9 cellular contexts compared by ENCODE assay signal in genomic region chr2:176140130-176140519, GRCh38. TPM values are rescaled to one million over a fixed set of nuclear protein-coding genes. Genes with fewer than 3 reads are reported as not detected.
A peak's percentile ranks its signal among the peaks of the same experiment; 100 is the strongest.
DNase-seq lines count a peak whose midpoint lies in the region; TF ChIP-seq lines count a peak whose summit lies in the region.
"Had no signal": no experiment of that assay in that cellular context is flagged by ENCODE, and none has a peak within 500 bp of the region (broad histone marks: within the 10 kb centered on the region; RNA-seq: fewer than 3 reads in every experiment).

No MANE protein-coding gene starts in this region.

- no peak for TF ChIP-seq CTCF in BJ (IDR thresholded peaks at IDR 0.05; ENCODE audit: insufficient read depth, low read depth, low read length)
- no peak for TF ChIP-seq CTCF in mammary epithelial cell (conservative IDR thresholded peaks at IDR 0.05 in 1 of 2, IDR thresholded peaks at IDR 0.05 in 1 of 2; ENCODE audit: extremely low read depth in 1 of 2, insufficient read depth in 1 of 2, low read depth in 1 of 2, low read length in 2 of 2)
- no peak for TF ChIP-seq CTCF in neural crest cell (conservative IDR thresholded peaks at IDR 0.05)

- peak overlapping the region; percentile 94 for H2AFZ ChIP-seq in mammary epithelial cell (ENCODE audit: low read depth, low read length)

- peaks cover 4% of the 10 kb centered on the region for H3K4me1 Mint-ChIP-seq in neural crest cell

- H3K27me3 ChIP-seq in BJ (ENCODE audit: control insufficient read depth, insufficient read depth, low read length) (peaks cover 38% of the 10 kb centered on the region), HUES6 (ENCODE audit: control insufficient read depth, insufficient read depth, low read length) (peaks cover 100% of the 10 kb centered on the region), mammary epithelial cell (ENCODE audit: insufficient read depth, low read length) (peaks cover 28% of the 10 kb centered on the region)

- peak overlapping the region; percentile 98 for H3K4me2 ChIP-seq in mammary epithelial cell (ENCODE audit: insufficient read depth, low read depth, low read length)

- in situ Hi-C loops in mammary epithelial cell (cut with MboI; ENCODE audit: low sequenced_read_pairs in 2 of 2), result loop anchor here (5.0 to 25.0 kb wide), 5 partner anchors 315 to 672 kb away; no protein-coding TSS in a partner anchor

- dilution Hi-C loops in mammary epithelial cell (cut with HindIII; ENCODE audit: low sequenced_read_pairs), result loop anchor here (25.0 kb wide), 1 partner anchor 997 kb away; no protein-coding TSS in a partner anchor

- H3K27me3 Mint-ChIP-seq in neural crest cell (ENCODE audit: low read depth), result peaks cover 99% of the 10 kb centered on the region

- no peaks in the 10 kb centered on the region for H3K79me2 ChIP-seq in mammary epithelial cell (ENCODE audit: insufficient read depth, low read length)

- intact Hi-C loops in mammary epithelial cell (cut with micrococcal nuclease), result loop anchor here (1.0 to 10.0 kb wide), 5 partner anchors 195 to 498 kb away; no protein-coding TSS in a partner anchor

- CTCF ChIA-PET in BJ (lab: Yijun Ruan, JAX), result interaction anchor here (0.6 to 8.7 kb wide), 51 partner anchors 8 to 1377 kb away, joined by 3 to 110 read pairs (median 5); partner anchors contain the start of genes HOXD4, HOXD8 and MTX2
- CTCF ChIA-PET in mammary epithelial cell (lab: Charles Lee; ENCODE audit: low non-redundant PET), result interaction anchor here (0.6 to 1.0 kb wide), 2 partner anchors 315 to 414 kb away, joined by 5 to 32 read pairs; no protein-coding TSS in a partner anchor

- peak overlapping the region; percentile 51 for H3K4me3 Mint-ChIP-seq in neural crest cell

- H3K4me3 ChIP-seq in BJ (ENCODE audit: low read depth, low read length) (peak overlapping the region; percentile 53), HUES6 (ENCODE audit: low read depth, low read length) (peak overlapping the region; percentile 62), mammary epithelial cell (replicated peaks in 1 of 3; ENCODE audit: insufficient read depth in 1 of 3, low read depth in 2 of 3, low read length in 3 of 3) (peak overlapping the region; percentile 65 to 74 (median 70))

- no peak overlapping the region for H3K9ac ChIP-seq in HUES6 (ENCODE audit: low read length)
- H3K9ac ChIP-seq in mammary epithelial cell (ENCODE audit: insufficient read depth, low read length), result no peak overlapping the region

- no peaks in the 10 kb centered on the region for H3K36me3 ChIP-seq in BJ (ENCODE audit: control insufficient read depth, insufficient read depth, low read length)
- H3K36me3 ChIP-seq in HUES6 (ENCODE audit: control insufficient read depth, insufficient read depth, low read length), result no peaks in the 10 kb centered on the region
- H3K36me3 ChIP-seq in mammary epithelial cell (ENCODE audit: insufficient read depth, low read length), result no peaks in the 10 kb centered on the region

- H3K4me1 ChIP-seq in HUES6 (ENCODE audit: control insufficient read depth, insufficient read depth, low read length) (peaks cover 9% of the 10 kb centered on the region), mammary epithelial cell (ENCODE audit: insufficient read depth, low read length) (peaks cover 15% of the 10 kb centered on the region)

- H3K36me3 Mint-ChIP-seq in neural crest cell (ENCODE audit: low read depth), result no peaks in the 10 kb centered on the region

- BruUV-seq in mammary epithelial cell (replicated peaks; lab: Mats Ljungman, UMichigan), result no TSS peak

- H3K9me3 ChIP-seq in HUES6 (ENCODE audit: control insufficient read depth, insufficient read depth, low read depth, low read length) (no peaks in the 10 kb centered on the region), mammary epithelial cell (replicated peaks; ENCODE audit: insufficient read depth, low read length) (no peaks in the 10 kb centered on the region)

- WGBS in mammary epithelial cell (ENCODE audit: low coverage, missing lambda C conversion rate), result 23% methylated on average over 9 of the region's 13 CpGs

- DNase-seq in BJ (ENCODE audit: low read depth) (no peak), mammary epithelial cell (no peak), neural crest cell (ENCODE audit: low read depth, low spot score) (no peak), DMS153 (lab: John Stamatoyannopoulos, UW) (no peak), NCI-H1092 (lab: John Stamatoyannopoulos, UW) (no peak), NOMO-1 treated with DMSO at 0.1 percent for 48 hours (lab: John Stamatoyannopoulos, UW; ENCODE audit: unreplicated experiment) (no peak)
- DNase-seq in activated CD4-positive, alpha-beta T cell treated with anti-CD3 and anti-CD28 coated beads for 4 hours, result no peak

- H3K27ac ChIP-seq in HUES6 (ENCODE audit: low read depth, low read length), result no peak overlapping the region
- no peak overlapping the region for H3K27ac ChIP-seq in mammary epithelial cell (ENCODE audit: insufficient read depth, low read depth, low read length)

- POLR2A ChIA-PET in BJ (lab: Charles Lee), result no interaction called here

- H3K27ac Mint-ChIP-seq in neural crest cell (ENCODE audit: unreplicated experiment), result no peak overlapping the region

- no peaks in the 10 kb centered on the region for H4K20me1 ChIP-seq in mammary epithelial cell (ENCODE audit: insufficient read depth, low read length)

- H3K9me3 Mint-ChIP-seq in neural crest cell, result no peaks in the 10 kb centered on the region

RNA-seq across cellular contexts. Expression of gene HOXD8, which starts 10.6 kb away (rescaled TPM):
- polyA plus RNA-seq in BJ (2011; rRNA removed) (0.86 and 1.7 TPM in 2 replicates), mammary epithelial cell (not detected)
- 0.15 and 0.71 TPM in 2 replicates for polyA minus RNA-seq in BJ (2011; rRNA and poly(A)+ RNA removed)
- total RNA-seq in mammary epithelial cell (under 1 TPM in 1 of 2 donors, not detected in 1; 0.16 TPM), neural crest cell (not detected in 2 replicates)
- not detected for polyA minus RNA-seq in mammary epithelial cell

RNA-seq across cellular contexts. Expression of gene HOXD4, which starts 11.2 kb away (rescaled TPM):
- polyA plus RNA-seq in BJ (2011; rRNA removed) (0.12 and 0.28 TPM in 2 replicates), mammary epithelial cell (not detected)
- not detected in 2 replicates for polyA minus RNA-seq in BJ (2011; rRNA and poly(A)+ RNA removed)
- total RNA-seq in mammary epithelial cell (not detected), neural crest cell (1.3 TPM in 2 replicates)
- not detected for polyA minus RNA-seq in mammary epithelial cell
- total RNA-seq: liver had no signal
- polyA plus RNA-seq: liver had no signal

RNA-seq across cellular contexts. Expression of gene HOXD3, which starts 17.0 kb away (rescaled TPM):
- polyA plus RNA-seq in BJ (2011; rRNA removed) (0.07 TPM in 1 of 2 replicates, not detected in the other), mammary epithelial cell (not detected)
- 0.21 TPM in 1 of 2 replicates, not detected in the other for polyA minus RNA-seq in BJ (2011; rRNA and poly(A)+ RNA removed)
- total RNA-seq in mammary epithelial cell (not detected), neural crest cell (1.5 and 1.9 TPM in 2 replicates)
- not detected for polyA minus RNA-seq in mammary epithelial cell
- total RNA-seq: liver had no signal
- polyA plus RNA-seq: liver had no signal

RNA-seq across cellular contexts. Expression of gene HOXD9, which starts 17.6 kb away (rescaled TPM):
- 1.7 and 1.8 TPM in 2 replicates for polyA plus RNA-seq in BJ (2011; rRNA removed)
- 0.38 TPM in 1 of 2 replicates, not detected in the other for polyA minus RNA-seq in BJ (2011; rRNA and poly(A)+ RNA removed)
- total RNA-seq in mammary epithelial cell, result not detected
- polyA plus RNA-seq in mammary epithelial cell, result not detected
- not detected for polyA minus RNA-seq in mammary epithelial cell
- total RNA-seq in neural crest cell, result not detected in 2 replicates
- total RNA-seq: liver had no signal

RNA-seq across cellular contexts. Expression of gene HOXD10, which starts 23.5 kb away (rescaled TPM):
- 11.0 and 12.6 TPM in 2 replicates for polyA plus RNA-seq in BJ (2011; rRNA removed)
- polyA minus RNA-seq in BJ (2011; rRNA and poly(A)+ RNA removed), result 3.4 and 5.9 TPM in 2 replicates
- total RNA-seq in mammary epithelial cell, result not detected
- polyA plus RNA-seq in mammary epithelial cell, result not detected
- polyA minus RNA-seq in mammary epithelial cell, result not detected
- total RNA-seq in neural crest cell, result not detected in 2 replicates
- total RNA-seq: liver had no signal
- polyA plus RNA-seq: liver had no signal
